ENCODE assay signal across 13 cellular contexts in genomic region chr6:3870528-3870925, GRCh38.
"Had no signal": no experiment of that assay in that cellular context is flagged by ENCODE, and none has a peak within 500 bp of the region (broad histone marks: within the 10 kb centered on the region; RNA-seq: fewer than 3 reads in every experiment).

No MANE protein-coding gene starts in this region.

- H3K9me3 ChIP-seq: SK-N-SH had no signal

- H3K9me3 Mint-ChIP-seq: activated CD8-positive, alpha-beta T cell treated with anti-CD3 and anti-CD28 coated beads for 36 hours; nephron progenitor cell had no signal

- H3K4me1 Mint-ChIP-seq: nephron progenitor cell had no signal

- H3K27ac Mint-ChIP-seq: activated CD8-positive, alpha-beta T cell treated with anti-CD3 and anti-CD28 coated beads for 36 hours; nephron progenitor cell had no signal

- ATAC-seq: activated CD8-positive, alpha-beta T cell treated with anti-CD3 and anti-CD28 coated beads for 36 hours; foreskin keratinocyte; left ventricle myocardium superior had no signal

- DNase-seq: activated CD8-positive, alpha-beta T cell treated with anti-CD3 and anti-CD28 coated beads for 36 hours; activated T-cell treated with anti-CD3 and anti-CD28 coated beads for 4 hours; dorsolateral prefrontal cortex; foreskin keratinocyte; kidney; left ventricle myocardium superior; mesendoderm; nephron progenitor cell; Right ventricle myocardium superior; SK-N-SH; stimulated activated CD4-positive, alpha-beta T cell treated with anti-CD3 and anti-CD28 coated beads, Interleukin-4, amount 100 ng/mL, for 1 hour had no signal

- H3K4me3 Mint-ChIP-seq: activated CD8-positive, alpha-beta T cell treated with anti-CD3 and anti-CD28 coated beads for 36 hours; nephron progenitor cell; T-helper 1 cell treated with Interleukin-12 subunit alpha and Interleukin-12 subunit beta and Interleukin-4 antibody, amounts not matched to agents 30 μg/mL and 1 μg/mL, for 36 hours had no signal

- H3K27ac ChIP-seq: dorsolateral prefrontal cortex, foreskin keratinocyte, tibial nerve had no signal

- H3K36me3 ChIP-seq: tibial nerve had no signal

- H3K4me3 ChIP-seq: dorsolateral prefrontal cortex, tibial nerve had no signal

- H3K27me3 ChIP-seq: dorsolateral prefrontal cortex, foreskin keratinocyte, tibial nerve had no signal
